In the genomic region with DNA sequence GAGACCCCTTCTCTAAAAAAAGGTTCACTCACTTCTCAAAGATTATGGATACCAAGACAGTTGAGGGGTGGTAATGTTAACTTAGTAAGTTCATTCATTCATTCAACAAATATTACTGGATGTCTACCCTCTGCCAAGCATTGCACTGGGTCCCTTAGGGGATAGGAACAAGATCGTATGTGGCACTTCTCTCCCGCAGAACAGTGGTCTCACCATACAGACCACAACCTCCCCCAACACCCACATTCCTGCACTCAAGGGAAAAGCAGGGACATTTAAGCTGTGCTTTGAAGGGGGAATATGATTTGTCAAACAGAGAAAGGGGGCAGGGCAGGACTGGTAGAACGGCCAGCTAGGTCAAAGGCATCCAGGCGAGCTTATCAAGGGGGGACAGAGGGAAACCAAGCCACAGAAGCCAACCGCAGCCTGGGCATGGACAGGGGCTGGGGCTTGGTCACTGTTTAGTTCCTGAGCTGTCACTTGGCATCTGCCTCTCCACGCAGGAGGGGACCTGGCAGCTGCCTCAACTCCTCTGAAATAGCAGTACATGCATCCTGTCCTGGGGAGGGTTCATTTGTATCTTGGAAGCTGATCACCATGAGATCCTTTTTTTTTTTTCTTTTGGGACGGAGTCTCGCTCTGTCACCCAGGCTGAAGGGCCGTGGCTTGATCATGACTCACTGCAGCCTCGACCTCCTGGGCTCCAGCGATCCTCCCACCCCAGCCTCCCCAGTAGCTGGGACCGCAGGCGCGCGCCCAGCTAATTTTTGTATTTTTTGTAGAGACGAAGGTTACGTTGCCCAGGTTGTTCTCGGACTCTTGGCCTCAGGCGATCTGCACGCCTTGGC, we compare ENCODE assay signal across 8 cellular contexts.
DNase-seq lines count a peak whose midpoint lies in the region; ATAC-seq, FAIRE-seq and TF ChIP-seq lines count a peak whose summit lies in the region.

No MANE protein-coding gene starts in this region.

- no peak for ATAC-seq in GM18870 (IDR thresholded peaks at IDR 0.05; ENCODE audit: unreplicated experiment)

- H3K27ac ChIP-seq in rectal smooth muscle tissue (ENCODE audit: low read depth, low read length), result no peak overlapping the region

- H3K4me3 ChIP-seq in GM08714 (ENCODE audit: low read length), result peak overlapping the region; percentile 66; the same call in 1 of the 2 replicates
- H3K4me3 ChIP-seq in rectal smooth muscle tissue (ENCODE audit: low read length), result peak overlapping the region; percentile 81

- TF ChIP-seq POLR2A in erythroblast (IDR thresholded peaks at IDR 0.05; ENCODE audit: low read length), result peak; percentile 42

- H3K9ac ChIP-seq in rectal smooth muscle tissue (ENCODE audit: low read length), result no peak overlapping the region

- H3K27me3 ChIP-seq in rectal smooth muscle tissue (ENCODE audit: control insufficient read depth, insufficient read depth, low read length), result no peaks in the 10 kb centered on the region

- H3K4me1 ChIP-seq in rectal smooth muscle tissue (ENCODE audit: control insufficient read depth, insufficient read depth, low read length), result peaks cover 2% of the 10 kb centered on the region

- peak; percentile 93 for FAIRE-seq in RCC 7860 (lab: Jason Lieb, UNC)

- DNase-seq in RCC 7860 (ENCODE audit: low spot score) (peak; percentile 97), erythroblast (lab: John Stamatoyannopoulos, UW) (peak; percentile 60 to 83), NCI-H1417 (lab: John Stamatoyannopoulos, UW) (no peak), NCI-H524 treated with DMSO at 0.1 percent for 48 hours (lab: John Stamatoyannopoulos, UW) (no peak)
- no peak for DNase-seq in stimulated activated CD4-positive, alpha-beta T cell treated with anti-CD3 and anti-CD28 coated beads, Interleukin-4, amount 100 ng/mL, for 4 hours

- H3K36me3 ChIP-seq in rectal smooth muscle tissue (ENCODE audit: control insufficient read depth, insufficient read depth, low read length), result no peaks in the 10 kb centered on the region

Comparison
In these comparisons a context has a peak if more than half of its experiments do, and no peak if none do; other contexts are left out.
1. DNase-seq: peak in RCC 7860 (single experiment) and erythroblast (2 of 2); none in stimulated activated CD4-positive, alpha-beta T cell treated with anti-CD3 and anti-CD28 coated beads, Interleukin-4, amount 100 ng/mL, for 4 hours (0 of 2), NCI-H1417 (0 of 3) and NCI-H524 treated with DMSO at 0.1 percent for 48 hours (single experiment).